Comparison of ENCODE assay signal across 1 cellular context in genomic region chr16:13912891-13913290, GRCh38.
TF ChIP-seq lines count a peak whose summit lies in the region.

No MANE protein-coding gene starts in this region.

TF ChIP-seq in HepG2, 621 proteins besides CTCF, POLR2A, EP300 and RAD21:
- no peak for TF ChIP-seq SNAPC4 (CRISPR knock-in tag; IDR thresholded peaks at IDR 0.05)
- TF ChIP-seq ISL2 (CRISPR knock-in tag; IDR thresholded peaks at IDR 0.05) = no peak
- TF ChIP-seq FOXC1 (CRISPR knock-in tag; IDR thresholded peaks at IDR 0.05; ENCODE audit: borderline replicate concordance) = no peak
- no peak for TF ChIP-seq ZNF160 (CRISPR knock-in tag; IDR thresholded peaks at IDR 0.05)
- no peak for TF ChIP-seq ZBTB10 (CRISPR knock-in tag; IDR thresholded peaks at IDR 0.05; ENCODE audit: borderline replicate concordance)
